21 cellular contexts compared by ENCODE assay signal in the genomic region with DNA sequence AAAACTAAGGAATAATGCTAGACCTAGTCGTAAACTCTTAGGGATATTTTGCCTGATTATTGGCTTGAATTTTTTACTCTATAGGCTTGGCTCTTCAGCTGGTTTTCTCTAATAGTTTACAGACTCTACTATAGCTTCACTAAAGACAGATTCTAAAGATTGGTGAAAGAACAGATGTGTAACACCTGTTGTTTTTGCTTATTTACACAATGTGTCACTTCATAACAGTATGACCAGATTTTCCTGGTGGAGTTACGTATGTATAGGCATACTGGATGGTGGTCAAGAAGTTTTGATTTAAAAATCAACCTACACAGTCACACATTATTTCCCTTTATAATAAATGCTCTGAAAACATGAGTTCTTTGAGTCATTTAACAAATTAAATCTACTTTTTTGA. TPM values are rescaled to one million over a fixed set of nuclear protein-coding genes. Genes with fewer than 3 reads are reported as not detected.
"Had no signal": no experiment of that assay in that cellular context is flagged by ENCODE, and none has a peak within 500 bp of the region (broad histone marks: within the 10 kb centered on the region; RNA-seq: fewer than 3 reads in every experiment).

No MANE protein-coding gene starts in this region.

- ATAC-seq: esophagus mucosa; gastrocnemius medialis; left ventricle myocardium superior; lower lobe of right lung; natural killer cell; pancreas; right lobe of liver; stimulated activated naive B cell treated with anti-CD40 and anti-IgM and Interleukin-4, amounts not matched to agents 10 μg/mL and 1 μg/mL and 100 μg/mL, for 72 hours had no signal

- H3K27ac Mint-ChIP-seq: endodermal cell; natural killer cell; stimulated activated naive B cell treated with anti-CD40 and anti-IgM and Interleukin-4, amounts not matched to agents 10 μg/mL and 1 μg/mL and 100 μg/mL, for 72 hours; stimulated activated naive CD8-positive, alpha-beta T cell treated with anti-CD3 and anti-CD28 coated beads, Interleukin-15, Interleukin-2, amounts not matched to agents 100 ng/mL and 50 ng/mL, for 24 hours had no signal

- H3K27me3 Mint-ChIP-seq: stimulated activated naive B cell treated with anti-CD40 and anti-IgM and Interleukin-4, amounts not matched to agents 10 μg/mL and 1 μg/mL and 100 μg/mL, for 72 hours had no signal

- DNase-seq: dorsolateral prefrontal cortex; effector CD4-positive, alpha-beta T cell; endodermal cell; foreskin fibroblast; gastrocnemius medialis; head of caudate nucleus; left ventricle myocardium superior; lower lobe of right lung; natural killer cell; pancreas; right lobe of liver; small intestine; stimulated activated CD4-positive, alpha-beta T cell treated with anti-CD3 and anti-CD28 coated beads, Interleukin-15, amount 100 ng/mL, for 24 hours; stimulated activated CD4-positive, alpha-beta T cell treated with anti-CD3 and anti-CD28 coated beads, Interleukin-2, amount 100 ng/mL, for 48 hours; stimulated activated naive B cell treated with anti-CD40 and anti-IgM and Interleukin-4, amounts not matched to agents 10 μg/mL and 1 μg/mL and 100 μg/mL, for 72 hours; upper lobe of left lung had no signal

- H3K4me3 Mint-ChIP-seq: endodermal cell; natural killer cell; stimulated activated naive CD8-positive, alpha-beta T cell treated with anti-CD3 and anti-CD28 coated beads, Interleukin-15, Interleukin-2, amounts not matched to agents 100 ng/mL and 50 ng/mL, for 24 hours had no signal

- H3K9me3 Mint-ChIP-seq: endodermal cell; natural killer cell; stimulated activated naive CD8-positive, alpha-beta T cell treated with anti-CD3 and anti-CD28 coated beads, Interleukin-15, Interleukin-2, amounts not matched to agents 100 ng/mL and 50 ng/mL, for 24 hours had no signal

- H3K36me3 Mint-ChIP-seq: natural killer cell had no signal

RNA-seq across cellular contexts. Expression of a gene that starts 4.8 kb away (rescaled TPM):
- total RNA-seq: glomerular endothelial cell, lower lobe of right lung, mesenteric fat pad had no signal
- polyA plus RNA-seq: keratinocyte had no signal
